ENCODE assay signal across 9 cellular contexts in the genomic region with DNA sequence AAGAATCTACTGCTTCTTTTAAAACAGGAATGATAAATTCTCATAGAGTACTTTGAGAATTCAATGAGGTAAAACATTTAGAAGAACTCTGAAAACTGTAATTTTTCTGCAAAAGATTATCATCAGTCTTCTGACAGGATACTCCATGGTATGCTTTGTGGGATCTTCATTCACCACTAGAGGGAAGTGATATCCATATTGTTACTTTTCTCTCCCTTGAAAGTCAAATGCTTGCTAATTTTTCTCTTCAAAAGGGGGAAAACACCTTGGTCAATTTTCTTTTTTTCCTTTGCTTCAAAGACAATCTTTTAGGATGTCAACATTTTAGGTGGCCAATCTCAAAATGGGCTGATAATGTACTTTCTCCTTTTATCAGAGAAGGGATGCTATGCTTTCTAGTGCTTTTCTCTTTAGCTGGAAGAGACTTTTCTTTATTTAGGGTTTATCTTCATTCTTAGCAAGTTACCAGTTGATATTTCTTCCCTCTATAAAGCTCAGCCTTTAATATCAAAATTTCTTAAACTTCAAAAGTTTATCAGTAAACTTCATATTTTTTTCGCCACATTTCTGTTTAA.
DNase-seq lines count a peak whose midpoint lies in the region; ATAC-seq and TF ChIP-seq lines count a peak whose summit lies in the region.
"Had no signal": no experiment of that assay in that cellular context is flagged by ENCODE, and none has a peak within 500 bp of the region (broad histone marks: within the 10 kb centered on the region; RNA-seq: fewer than 3 reads in every experiment).

No MANE protein-coding gene starts in this region.

- no peak for TF ChIP-seq EP300 in SK-N-SH (IDR thresholded peaks at IDR 0.05; ENCODE audit: borderline replicate concordance in 1 of 2, low read depth in 1 of 2, low read length in 1 of 2)

- H3K9ac ChIP-seq in SK-N-SH = no peak overlapping the region

- H3K27ac ChIP-seq in left ventricle myocardium inferior (replicated peaks) = no peak overlapping the region
- no peak overlapping the region for H3K27ac ChIP-seq in SK-N-SH (ENCODE audit: low read depth in 2 of 2, low read length in 1 of 2)
- H3K27ac ChIP-seq in left lung = no peak overlapping the region

- DNase-seq in left ventricle myocardium inferior (no peak), Right ventricle myocardium inferior (ENCODE audit: missing footprints) (no peak), SK-N-SH (peak; percentile 5), globus pallidus (ENCODE audit: low spot score) (peak; percentile 43), mucosa of descending colon (no peak), left lung (no peak)
- no peak for DNase-seq in activated CD8-positive, alpha-beta memory T cell treated with anti-CD3 and anti-CD28 coated beads, Interleukin-2, amount 50 U/mL, for 4 hours

- peak; percentile 62 for TF ChIP-seq RAD21 in SK-N-SH (IDR thresholded peaks at IDR 0.05; ENCODE audit: low read length)

- intact Hi-C loops in left ventricle myocardium inferior (cut with micrococcal nuclease) (no loop called here), Right ventricle myocardium inferior (cut with DNase I) (no loop called here), mucosa of descending colon (cut with DNase I, micrococcal nuclease) (no loop called here), left lung (cut with DNase I) (no loop called here)

- no peaks in the 10 kb centered on the region for H3K9me2 ChIP-seq in SK-N-SH

- no peak overlapping the region for H2AFZ ChIP-seq in SK-N-SH (ENCODE audit: low read depth)

- CTCF ChIA-PET in SK-N-SH (lab: Yijun Ruan, JAX) = interaction anchor here (0.7 to 1.5 kb wide), 8 partner anchors 12 to 908 kb away, joined by 3 to 5 read pairs (median 4); no protein-coding TSS in a partner anchor

- no peak overlapping the region for H3K4me2 ChIP-seq in SK-N-SH

- H3K4me3 ChIP-seq in left ventricle myocardium inferior = no peak overlapping the region
- no peak overlapping the region for H3K4me3 ChIP-seq in SK-N-SH (ENCODE audit: low read depth in 2 of 2, low read length in 1 of 2)
- H3K4me3 ChIP-seq in mucosa of descending colon = no peak overlapping the region
- H3K4me3 ChIP-seq in left lung = no peak overlapping the region
- H3K4me3 ChIP-seq: lung had no signal

- no peaks in the 10 kb centered on the region for H3K79me2 ChIP-seq in SK-N-SH (ENCODE audit: insufficient read depth)

- ATAC-seq in Right ventricle myocardium inferior (no peak), mucosa of descending colon (no peak), left lung (no peak), GM19395 (IDR thresholded peaks at IDR 0.05; ENCODE audit: unreplicated experiment) (no peak)

- no peaks in the 10 kb centered on the region for H3K36me3 ChIP-seq in left ventricle myocardium inferior
- H3K36me3 ChIP-seq in SK-N-SH (replicated peaks in 1 of 2; ENCODE audit: control insufficient read depth in 1 of 2, insufficient read depth in 2 of 2, low read length in 1 of 2) = no peaks in the 10 kb centered on the region
- no peaks in the 10 kb centered on the region for H3K36me3 ChIP-seq in mucosa of descending colon (ENCODE audit: low read depth)
- no peaks in the 10 kb centered on the region for H3K36me3 ChIP-seq in left lung

- H3K27me3 ChIP-seq in left ventricle myocardium inferior (ENCODE audit: low read depth) = no peaks in the 10 kb centered on the region
- H3K27me3 ChIP-seq in SK-N-SH (ENCODE audit: insufficient read depth) = no peaks in the 10 kb centered on the region
- H3K27me3 ChIP-seq in left lung = no peaks in the 10 kb centered on the region

- 55% methylated on average over 1 of the region's 1 CpG for WGBS in SK-N-SH (ENCODE audit: low lambda C conversion rate)

- POLR2A ChIA-PET in SK-N-SH (lab: Yijun Ruan, JAX) = no interaction called here

- no peaks in the 10 kb centered on the region for H4K20me1 ChIP-seq in SK-N-SH (ENCODE audit: insufficient read depth)

- H3K4me1 ChIP-seq in left ventricle myocardium inferior (no peaks in the 10 kb centered on the region), SK-N-SH (ENCODE audit: control insufficient read depth in 1 of 2, insufficient read depth in 2 of 2, low read depth in 1 of 2, low read length in 1 of 2) (no peaks in the 10 kb centered on the region), mucosa of descending colon (ENCODE audit: low read depth) (no peaks in the 10 kb centered on the region), left lung (no peaks in the 10 kb centered on the region)

- no peaks in the 10 kb centered on the region for H3F3A ChIP-seq in SK-N-SH (replicated peaks; ENCODE audit: insufficient read depth)

- H3K9me3 ChIP-seq in left ventricle myocardium inferior (replicated peaks) = no peaks in the 10 kb centered on the region
- H3K9me3 ChIP-seq in SK-N-SH = no peaks in the 10 kb centered on the region
- no peaks in the 10 kb centered on the region for H3K9me3 ChIP-seq in mucosa of descending colon
- H3K9me3 ChIP-seq in left lung = no peaks in the 10 kb centered on the region

- TF ChIP-seq CTCF in left ventricle myocardium inferior (IDR thresholded peaks at IDR 0.05; ENCODE audit: borderline replicate concordance) = peak; percentile 60
- peak; percentile 74 for TF ChIP-seq CTCF in SK-N-SH (IDR thresholded peaks at IDR 0.05)
- no peak for TF ChIP-seq CTCF in mucosa of descending colon (IDR thresholded peaks at IDR 0.05)
- TF ChIP-seq CTCF in left lung (IDR thresholded peaks at IDR 0.05) = peak in 1 of 2 donors; percentile 33

TF ChIP-seq in SK-N-SH, 30 proteins besides CTCF, POLR2A, EP300 and RAD21:
- no peak for TF ChIP-seq RFX5 (IDR thresholded peaks at IDR 0.05; ENCODE audit: low read length)
- TF ChIP-seq SMC3 (IDR thresholded peaks at IDR 0.05; ENCODE audit: low read depth, low read length) = peak; percentile 47

Comparison
In these comparisons a context has a peak if more than half of its experiments do, and no peak if none do; other contexts are left out.
1. DNase-seq: peak in SK-N-SH (single experiment) and globus pallidus (single experiment); none in left ventricle myocardium inferior (single experiment), Right ventricle myocardium inferior (single experiment), activated CD8-positive, alpha-beta memory T cell treated with anti-CD3 and anti-CD28 coated beads, Interleukin-2, amount 50 U/mL, for 4 hours (single experiment), mucosa of descending colon (0 of 3) and left lung (0 of 2).